30 cellular contexts compared by ENCODE assay signal in the genomic region with DNA sequence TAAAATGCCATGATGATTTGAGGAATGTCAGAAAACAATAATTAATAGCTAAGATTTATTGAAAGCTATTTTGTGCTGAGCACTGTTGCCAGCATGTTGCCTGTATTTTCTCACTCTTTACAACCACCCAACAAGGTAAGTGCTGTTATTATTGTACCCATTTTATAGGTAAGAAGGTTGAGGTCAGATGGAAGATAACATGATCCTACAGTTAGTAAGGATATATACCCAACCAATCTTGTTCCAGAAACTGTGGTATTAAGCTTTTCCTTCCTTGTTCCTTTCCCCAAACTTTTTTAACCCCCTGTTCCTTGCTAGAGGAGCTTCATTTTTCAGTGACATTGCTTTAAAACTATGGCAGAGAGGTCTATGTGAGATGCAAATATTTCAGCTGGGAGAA.
DNase-seq lines count a peak whose midpoint lies in the region; ATAC-seq, FAIRE-seq and TF ChIP-seq lines count a peak whose summit lies in the region.
"Had no signal": no experiment of that assay in that cellular context is flagged by ENCODE, and none has a peak within 500 bp of the region (broad histone marks: within the 10 kb centered on the region; RNA-seq: fewer than 3 reads in every experiment).

No MANE protein-coding gene starts in this region.

- no peak overlapping the region for H3K4me2 ChIP-seq in HepG2 (ENCODE audit: low read depth, low read length)
- no peak overlapping the region for H3K4me2 ChIP-seq in K562 (ENCODE audit: insufficient read depth, low read length)
- H3K4me2 ChIP-seq: A549 had no signal

- H3K27me3 ChIP-seq in HepG2 (ENCODE audit: control insufficient read depth in 1 of 2, insufficient read depth in 2 of 2, low read length in 2 of 2) (no peaks in the 10 kb centered on the region), right lobe of liver (no peaks in the 10 kb centered on the region), K562 (ENCODE audit: control insufficient read depth in 2 of 2, insufficient read depth in 2 of 2, low read length in 2 of 2) (no peaks in the 10 kb centered on the region)
- H3K27me3 ChIP-seq: BE2C, BLaER1 had no signal

- in situ Hi-C loops in HepG2 (cut with HindIII; ENCODE audit: extremely low pct_ligation_motif_present, low pct_unique_long_range_greater_than_20kb) = no loop called here
- in situ Hi-C loops in K562 (cut with MboI) = no loop called here

- no peak overlapping the region for H3K27ac ChIP-seq in HepG2 (ENCODE audit: extremely low read length, insufficient read depth, low read length)
- H3K27ac ChIP-seq in right lobe of liver = no peak overlapping the region
- H3K27ac ChIP-seq in K562 (ENCODE audit: extremely low read depth, low read depth, low read length) = no peak overlapping the region
- H3K27ac ChIP-seq: 22Rv1; A549; BLaER1; BLaER1 treated with 17β-estradiol and CSF1 and Interleukin-3, amounts not matched to agents 10 nM and 100 nM; C4-2B had no signal

- BruUV-seq in HepG2 (replicated peaks; lab: Mats Ljungman, UMichigan) (no TSS peak), K562 (replicated peaks; lab: Mats Ljungman, UMichigan) (no TSS peak)

- H3K9ac ChIP-seq in HepG2 (ENCODE audit: insufficient read depth, low read depth, low read length) (no peak overlapping the region), K562 (ENCODE audit: insufficient read depth in 1 of 2, low read depth in 2 of 2, low read length in 2 of 2) (no peak overlapping the region)
- H3K9ac ChIP-seq: BLaER1; BLaER1 treated with 17β-estradiol and CSF1 and Interleukin-3, amounts not matched to agents 10 nM and 100 nM had no signal

- intact Hi-C loops in HepG2 (cut with micrococcal nuclease; ENCODE audit: unreplicated experiment) = no loop called here
- intact Hi-C loops in right lobe of liver (cut with DNase I) = no loop called here
- intact Hi-C loops in K562 (cut with micrococcal nuclease) = no loop called here

- CTCF ChIA-PET in HepG2 (lab: Yijun Ruan, JAX; ENCODE audit: low intra/inter-chr PET ratio, low total read pairs) (no interaction called here), K562 (lab: Yijun Ruan, JAX; ENCODE audit: low intra/inter-chr PET ratio) (no interaction called here)

- no peaks in the 10 kb centered on the region for H3K4me1 ChIP-seq in HepG2 (ENCODE audit: insufficient read depth, low read length)
- H3K4me1 ChIP-seq in right lobe of liver = no peaks in the 10 kb centered on the region
- no peaks in the 10 kb centered on the region for H3K4me1 ChIP-seq in K562 (replicated peaks in 1 of 2; ENCODE audit: control insufficient read depth in 2 of 2, insufficient read depth in 2 of 2, low read length in 2 of 2)
- H3K4me1 ChIP-seq: A549, BE2C, Caco-2 had no signal

- no peak for FAIRE-seq in HepG2 (lab: Jason Lieb, UNC)
- no peak for FAIRE-seq in K562 (lab: Jason Lieb, UNC)
- FAIRE-seq: A204.1, A549 had no signal

- H3K79me2 ChIP-seq in HepG2 (ENCODE audit: insufficient read depth, low read length) (no peaks in the 10 kb centered on the region), K562 (ENCODE audit: control insufficient read depth, insufficient read depth, low read length) (no peaks in the 10 kb centered on the region)

- no peak for DNase-seq in HepG2 (ENCODE audit: low spot score)
- no peak for DNase-seq in right lobe of liver
- no peak for DNase-seq in K562 (ENCODE audit: extremely low read depth in 1 of 4, low spot score in 3 of 4)
- DNase-seq: 8988T; ACHN; AML-193; BE2C; C1 segment of cervical spinal cord; Caco-2; Calu3; CD4-positive, alpha-beta memory T cell; CD4-positive, alpha-beta T cell; CD4-positive, CD25-positive, alpha-beta regulatory T cell; CD8-positive, alpha-beta memory T cell; CD8-positive, alpha-beta T cell; COR-L47; DMS 273 treated with DMSO at 0.1 percent for 48 hours; DMS153; DMS53; DMS79; DMS79 treated with DMSO at 0.1 percent for 48 hours; DND-41; EL had no signal

- no peak for TF ChIP-seq POLR2A in HepG2 (IDR thresholded peaks at IDR 0.05; ENCODE audit: insufficient read depth in 1 of 2, low read depth in 2 of 2, low read length in 2 of 2)
- TF ChIP-seq POLR2A in right lobe of liver (IDR thresholded peaks at IDR 0.05) = no peak
- no peak for TF ChIP-seq POLR2A in K562 (conservative IDR thresholded peaks at IDR 0.05)

- POLR2A ChIA-PET in HepG2 (lab: Yijun Ruan, JAX) (no interaction called here), K562 (lab: Yijun Ruan, JAX) (no interaction called here)

- H3K9me3 ChIP-seq in HepG2 (ENCODE audit: low read length) (no peaks in the 10 kb centered on the region), right lobe of liver (no peaks in the 10 kb centered on the region), K562 (replicated peaks; ENCODE audit: control insufficient read depth, insufficient read depth, low read depth, low read length) (no peaks in the 10 kb centered on the region)
- H3K9me3 ChIP-seq: A549; BE2C; BLaER1; BLaER1 treated with 17β-estradiol and CSF1 and Interleukin-3, amounts not matched to agents 10 nM and 100 nM; Caco-2 had no signal

- H3K4me3 ChIP-seq in HepG2 (replicated peaks in 1 of 3; ENCODE audit: insufficient read depth in 1 of 3, low read depth in 2 of 3, low read length in 3 of 3) = no peak overlapping the region
- no peak overlapping the region for H3K4me3 ChIP-seq in right lobe of liver
- H3K4me3 ChIP-seq in K562 = no peak overlapping the region
- H3K4me3 ChIP-seq: A549; BLaER1; BLaER1 treated with 17β-estradiol and CSF1 and Interleukin-3, amounts not matched to agents 10 nM and 100 nM had no signal

- no peak for TF ChIP-seq RAD21 in HepG2 (CRISPR knock-in tag; IDR thresholded peaks at IDR 0.05)
- no peak for TF ChIP-seq RAD21 in K562 (CRISPR knock-in tag; conservative IDR thresholded peaks at IDR 0.05 in 1 of 2, IDR thresholded peaks at IDR 0.05 in 1 of 2)

- ATAC-seq in HepG2 (no peak), right lobe of liver (no peak), K562 (no peak), HG02763 (IDR thresholded peaks at IDR 0.05; ENCODE audit: unreplicated experiment) (no peak)
- ATAC-seq: A549; CD8-positive, alpha-beta T cell had no signal

- H2AFZ ChIP-seq in HepG2 (ENCODE audit: low read length) (no peak overlapping the region), K562 (ENCODE audit: low read depth, low read length) (no peak overlapping the region)

- H3K9me1 ChIP-seq in K562 (ENCODE audit: control insufficient read depth, insufficient read depth, low read length) = no peaks in the 10 kb centered on the region

- TF ChIP-seq EP300 in HepG2 (IDR thresholded peaks at IDR 0.05; ENCODE audit: low read depth in 2 of 2, low read length in 2 of 2) (no peak), HepG2 (CRISPR knock-in tag; IDR thresholded peaks at IDR 0.05; ENCODE audit: borderline replicate concordance) (no peak), K562 (IDR thresholded peaks at IDR 0.05; ENCODE audit: low read length) (no peak)

- H3K36me3 ChIP-seq in HepG2 (replicated peaks in 1 of 2; ENCODE audit: control insufficient read depth in 1 of 2, insufficient read depth in 2 of 2, low read length in 2 of 2) (no peaks in the 10 kb centered on the region), right lobe of liver (no peaks in the 10 kb centered on the region), K562 (ENCODE audit: control insufficient read depth, insufficient read depth, low read length) (no peaks in the 10 kb centered on the region)
- H3K36me3 ChIP-seq: BE2C; BLaER1; BLaER1 treated with 17β-estradiol and CSF1 and Interleukin-3, amounts not matched to agents 10 nM and 100 nM had no signal

- TF ChIP-seq CTCF in HepG2 (CRISPR knock-in tag; IDR thresholded peaks at IDR 0.05) = no peak
- TF ChIP-seq CTCF in right lobe of liver (IDR thresholded peaks at IDR 0.05) = no peak
- TF ChIP-seq CTCF in K562 (IDR thresholded peaks at IDR 0.05 in 2 of 3, conservative IDR thresholded peaks at IDR 0.05 in 1 of 3; ENCODE audit: insufficient read depth in 2 of 3, low read depth in 1 of 3, low read length in 3 of 3) = no peak

- H4K20me1 ChIP-seq in HepG2 (ENCODE audit: insufficient read depth, low read length) (no peaks in the 10 kb centered on the region), K562 (replicated peaks; ENCODE audit: control insufficient read depth, insufficient read depth, low read length) (no peaks in the 10 kb centered on the region)
- H4K20me1 ChIP-seq: BLaER1 had no signal

TF ChIP-seq in K562, 482 proteins besides CTCF, POLR2A, EP300 and RAD21 (continues in another document):
- TF ChIP-seq, protein P1, sequence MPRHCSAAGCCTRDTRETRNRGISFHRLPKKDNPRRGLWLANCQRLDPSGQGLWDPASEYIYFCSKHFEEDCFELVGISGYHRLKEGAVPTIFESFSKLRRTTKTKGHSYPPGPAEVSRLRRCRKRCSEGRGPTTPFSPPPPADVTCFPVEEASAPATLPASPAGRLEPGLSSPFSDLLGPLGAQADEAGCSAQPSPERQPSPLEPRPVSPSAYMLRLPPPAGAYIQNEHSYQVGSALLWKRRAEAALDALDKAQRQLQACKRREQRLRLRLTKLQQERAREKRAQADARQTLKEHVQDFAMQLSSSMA (CRISPR knock-in tag; IDR thresholded peaks at IDR 0.05) = no peak
- TF ChIP-seq JUN (IDR thresholded peaks at IDR 0.05; ENCODE audit: borderline replicate concordance, low read depth, low read length) (no peak), JUN (CRISPR knock-in tag; IDR thresholded peaks at IDR 0.05; ENCODE audit: borderline replicate concordance) (no peak), SMARCA5 (IDR thresholded peaks at IDR 0.05) (peak; percentile 42; the same call in 1 of the 2 replicates), CBX3 (IDR thresholded peaks at IDR 0.05; ENCODE audit: borderline replicate concordance in 1 of 2, low read length in 2 of 2) (0 out of 3 replicates have a peak, but pooled peaks of 1 of the 2 experiments have one; percentile 41), BCOR (IDR thresholded peaks at IDR 0.05) (peak; percentile 90), E4F1 (CRISPR knock-in tag; IDR thresholded peaks at IDR 0.05; ENCODE audit: borderline replicate concordance) (no peak), CHD4 (IDR thresholded peaks at IDR 0.05; ENCODE audit: insufficient read depth, insufficient replicate concordance, low read depth, low read length, poor library complexity, severe bottlenecking) (peak; percentile 24)

Comparison
In these comparisons a context has a peak if more than half of its experiments do, and no peak if none do; other contexts are left out.
1. Of the 241 proteins assayed by ChIP-seq in both HepG2 and K562: peak only in HepG2: none; only in K562: CHD4; in both: none; in neither: 239; mixed calls (peak in some experiments, not most) for 1.